ENCODE assay signal across 13 cellular contexts in the genomic region with DNA sequence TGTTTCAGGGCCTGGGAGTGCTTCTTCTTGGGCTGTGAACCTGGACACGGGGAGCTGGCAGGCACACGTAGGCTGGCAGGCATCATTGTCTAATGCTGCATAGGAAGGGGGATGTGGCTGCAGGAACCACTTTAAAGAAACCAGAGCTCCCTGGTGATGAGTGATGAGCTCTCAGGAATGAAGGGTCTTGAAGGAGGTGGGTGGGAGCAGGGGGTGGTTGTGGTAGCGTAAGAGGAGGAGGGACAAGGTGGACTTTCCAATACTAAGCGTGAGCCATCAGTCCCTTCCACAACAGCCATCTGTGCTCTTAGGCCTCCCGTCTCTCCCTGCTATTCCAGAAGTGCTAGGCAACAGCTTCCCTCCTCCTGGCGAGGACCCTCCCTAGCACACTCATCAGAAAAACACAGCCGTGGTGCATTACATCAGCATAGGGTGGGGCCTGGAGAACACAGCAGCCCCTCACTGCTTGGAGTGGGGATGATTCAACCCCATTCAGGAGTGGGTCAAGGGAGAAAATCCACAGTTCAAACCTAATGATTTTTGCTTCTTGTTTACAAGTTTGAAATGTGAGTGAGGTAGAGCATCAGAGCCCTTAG.
DNase-seq lines count a peak whose midpoint lies in the region; ATAC-seq and TF ChIP-seq lines count a peak whose summit lies in the region.
"Had no signal": no experiment of that assay in that cellular context is flagged by ENCODE, and none has a peak within 500 bp of the region (broad histone marks: within the 10 kb centered on the region; RNA-seq: fewer than 3 reads in every experiment).

No MANE protein-coding gene starts in this region.

- no peak overlapping the region for H3K14ac ChIP-seq in neuronal stem cell (ENCODE audit: low read length)

- H3K4me3 Mint-ChIP-seq in CD14-positive monocyte: no peak overlapping the region
- H3K4me3 Mint-ChIP-seq: activated T-cell treated with anti-CD3 and anti-CD28 coated beads, Interleukin-2, amount 50 U/mL, for 4 hours had no signal

- H2BK12ac ChIP-seq in neuronal stem cell (ENCODE audit: low read length): no peak overlapping the region

- no peak overlapping the region for H2BK5ac ChIP-seq in neuronal stem cell (ENCODE audit: low read length)

- peaks cover 13% of the 10 kb centered on the region for H3K4me1 ChIP-seq in ACC112 (ENCODE audit: control insufficient read depth, insufficient read depth, low read length, unreplicated experiment)
- peaks cover 4 to 5% of the 10 kb centered on the region in 2 donors for H3K4me1 ChIP-seq in neuronal stem cell (ENCODE audit: control insufficient read depth in 2 of 2, insufficient read depth in 1 of 2, low read depth in 1 of 2, low read length in 2 of 2)
- H3K4me1 ChIP-seq: A549 had no signal

- no peaks in the 10 kb centered on the region for H3K27me3 Mint-ChIP-seq in CD14-positive monocyte (ENCODE audit: low read depth in 3 of 3)

- H3K9ac ChIP-seq in neuronal stem cell (ENCODE audit: low read depth, low read length, poor library complexity): no peak overlapping the region

- H3K4me3 ChIP-seq in ACC112 (ENCODE audit: low read depth, low read length): no peak overlapping the region
- no peak overlapping the region for H3K4me3 ChIP-seq in fibroblast of villous mesenchyme (ENCODE audit: low read depth, low read length)
- no peak overlapping the region for H3K4me3 ChIP-seq in neuronal stem cell (ENCODE audit: low read length in 2 of 2)
- H3K4me3 ChIP-seq: A549, lung had no signal

- no peaks in the 10 kb centered on the region for H3K79me2 ChIP-seq in ACC112 (ENCODE audit: control insufficient read depth, insufficient read depth, low read length, unreplicated experiment)

- DNase-seq in NCI-H446 (lab: John Stamatoyannopoulos, UW) (peak; percentile 63 to 67), fibroblast of villous mesenchyme (ENCODE audit: low read depth) (peak; percentile 91), neuronal stem cell (ENCODE audit: low spot score) (no peak), CD14-positive monocyte (ENCODE audit: low spot score) (no peak), NCI-H510A treated with DMSO at 0.1 percent for 48 hours (lab: John Stamatoyannopoulos, UW) (no peak), NCI-H2171 treated with DMSO at 0.1 percent for 48 hours (lab: John Stamatoyannopoulos, UW) (no peak)
- DNase-seq: activated T-cell treated with anti-CD3 and anti-CD28 coated beads, Interleukin-2, amount 50 U/mL, for 4 hours; NCI-H2227 treated with DMSO at 0.1 percent for 48 hours had no signal

- no peak overlapping the region for H3K27ac Mint-ChIP-seq in CD14-positive monocyte

- no peaks in the 10 kb centered on the region for H3K79me1 ChIP-seq in neuronal stem cell (ENCODE audit: low read depth, low read length)

- peak overlapping the region; percentile 84 for H2AFZ ChIP-seq in ACC112 (ENCODE audit: low read length, unreplicated experiment)
- peak overlapping the region; percentile 53 for H2AFZ ChIP-seq in neuronal stem cell (ENCODE audit: low read length)

- H3K36me3 Mint-ChIP-seq in CD14-positive monocyte: no peaks in the 10 kb centered on the region

- no peaks in the 10 kb centered on the region for H3K4me1 Mint-ChIP-seq in CD14-positive monocyte

- H3K36me3 ChIP-seq in ACC112 (ENCODE audit: insufficient read depth, low read length): no peaks in the 10 kb centered on the region
- no peaks in the 10 kb centered on the region for H3K36me3 ChIP-seq in neuronal stem cell (replicated peaks in 1 of 2; ENCODE audit: control insufficient read depth in 2 of 2, insufficient read depth in 2 of 2, low read length in 2 of 2)

- peaks cover 4 to 28% (median 11%) of the 10 kb centered on the region in 7 donors for H3K9me3 Mint-ChIP-seq in CD14-positive monocyte

- H3K27me3 ChIP-seq in ACC112 (ENCODE audit: insufficient read depth, low read length) (no peaks in the 10 kb centered on the region), neuronal stem cell (ENCODE audit: control insufficient read depth in 3 of 3, insufficient read depth in 3 of 3, low read depth in 1 of 3, low read length in 3 of 3) (no peaks in the 10 kb centered on the region)

- H3K4me2 ChIP-seq in neuronal stem cell (ENCODE audit: insufficient read depth, low read length, poor library complexity, severe bottlenecking): no peak overlapping the region
- H3K4me2 ChIP-seq: A549 had no signal

- no peak for ATAC-seq in HG03159 (IDR thresholded peaks at IDR 0.05; ENCODE audit: unreplicated experiment)
- ATAC-seq: A549; activated T-cell treated with anti-CD3 and anti-CD28 coated beads, Interleukin-2, amount 50 U/mL, for 4 hours had no signal

- H3K27ac ChIP-seq in ACC112 (ENCODE audit: low read depth, low read length): peak overlapping the region; percentile 16
- no peak overlapping the region for H3K27ac ChIP-seq in neuronal stem cell (replicated peaks; ENCODE audit: low read length)
- H3K27ac ChIP-seq: A549, HL-60 had no signal

- intact Hi-C loops in CD14-positive monocyte (cut with micrococcal nuclease): no loop called here

- H2AK5ac ChIP-seq in neuronal stem cell (ENCODE audit: low read depth, low read length): no peak overlapping the region

- H3K23ac ChIP-seq in neuronal stem cell (ENCODE audit: low read depth, low read length, poor library complexity): no peak overlapping the region

- no peak overlapping the region for H4K91ac ChIP-seq in neuronal stem cell (ENCODE audit: low read depth, low read length, poor library complexity)

- no peak overlapping the region for H2BK15ac ChIP-seq in neuronal stem cell (ENCODE audit: low read length)

- H2BK120ac ChIP-seq in neuronal stem cell (ENCODE audit: low read depth, low read length): no peak overlapping the region

- H4K8ac ChIP-seq in neuronal stem cell (ENCODE audit: low read depth, low read length): no peak overlapping the region

- peak overlapping the region; percentile 21 for H3K18ac ChIP-seq in neuronal stem cell (ENCODE audit: low read length)

- no peaks in the 10 kb centered on the region for H3K9me3 ChIP-seq in neuronal stem cell (replicated peaks in 1 of 2; ENCODE audit: control insufficient read depth in 2 of 2, insufficient read depth in 1 of 2, low read depth in 1 of 2, low read length in 2 of 2)

- peak overlapping the region; percentile 60 for H3K4ac ChIP-seq in neuronal stem cell (ENCODE audit: low read length)

- no peak for TF ChIP-seq CTCF in fibroblast of villous mesenchyme (IDR thresholded peaks at IDR 0.05; ENCODE audit: insufficient read depth, low read depth, low read length)
- no peak for TF ChIP-seq CTCF in CD14-positive monocyte (IDR thresholded peaks at IDR 0.05)

- WGBS in neuronal stem cell (ENCODE audit: extremely low coverage in 2 of 2, insufficient read length in 2 of 2, insufficient replicate concordance in 1 of 2), 2 donors: no CpG with 5 or more reads among the region's 7 CpGs

Comparison
In these comparisons a context has a peak if more than half of its experiments do, and no peak if none do; other contexts are left out.
1. DNase-seq: peak in NCI-H446 (2 of 2) and fibroblast of villous mesenchyme (single experiment); none in neuronal stem cell (single experiment), CD14-positive monocyte (single experiment), NCI-H510A treated with DMSO at 0.1 percent for 48 hours (single experiment) and NCI-H2171 treated with DMSO at 0.1 percent for 48 hours (single experiment).